ENCODE assay signal across 19 cellular contexts in the genomic region with DNA sequence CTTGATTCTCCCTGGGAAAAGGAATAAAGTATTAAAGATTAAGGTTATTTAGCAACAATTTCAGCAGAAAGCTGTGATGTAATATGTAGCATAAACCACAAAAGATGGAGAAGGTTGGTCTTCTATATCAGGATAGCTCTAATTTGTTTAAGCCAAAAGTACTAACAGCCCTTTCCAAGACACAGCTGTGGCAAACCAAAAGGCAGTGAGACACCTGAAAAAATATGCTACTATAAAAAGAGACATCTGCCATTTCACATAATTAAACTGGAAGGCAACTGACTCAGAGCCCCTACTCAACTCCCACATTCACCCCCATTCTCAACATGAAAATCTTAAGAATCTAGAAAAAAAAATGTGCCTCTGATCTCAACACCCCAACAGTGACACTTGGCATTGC.
"Had no signal": no experiment of that assay in that cellular context is flagged by ENCODE, and none has a peak within 500 bp of the region (broad histone marks: within the 10 kb centered on the region; RNA-seq: fewer than 3 reads in every experiment).

No MANE protein-coding gene starts in this region.

- H3K27ac Mint-ChIP-seq: naive thymus-derived CD8-positive, alpha-beta T cell; stimulated activated effector memory CD8-positive, alpha-beta T cell treated with anti-CD3 and anti-CD28 coated beads, Interleukin-12 subunit alpha, Interleukin-12 subunit beta, amount 100 ng/mL, for 72 hours; type B pancreatic cell had no signal

- H3K9me3 Mint-ChIP-seq: type B pancreatic cell had no signal

- H3K27ac ChIP-seq: dorsolateral prefrontal cortex, lower lobe of right lung, neutrophil, pancreas, right lobe of liver, stomach, thyroid gland had no signal

- H3K36me3 Mint-ChIP-seq: naive thymus-derived CD8-positive, alpha-beta T cell; stimulated activated effector memory CD8-positive, alpha-beta T cell treated with anti-CD3 and anti-CD28 coated beads, Interleukin-12 subunit alpha, Interleukin-12 subunit beta, amount 100 ng/mL, for 72 hours had no signal

- H3K4me1 Mint-ChIP-seq: naive thymus-derived CD8-positive, alpha-beta T cell; stimulated activated effector memory CD8-positive, alpha-beta T cell treated with anti-CD3 and anti-CD28 coated beads, Interleukin-12 subunit alpha, Interleukin-12 subunit beta, amount 100 ng/mL, for 72 hours had no signal

- DNase-seq: dorsolateral prefrontal cortex; effector CD4-positive, alpha-beta T cell; left ventricle myocardium superior; lower lobe of right lung; midbrain; naive thymus-derived CD8-positive, alpha-beta T cell; pancreas; right lobe of liver; stimulated activated CD4-positive, alpha-beta T cell treated with anti-CD3 and anti-CD28 coated beads, Interleukin-2, amount 100 ng/mL, for 24 hours; stimulated activated CD4-positive, alpha-beta T cell treated with anti-CD3 and anti-CD28 coated beads, Interleukin-4, amount 100 ng/mL, for 24 hours; stimulated activated naive CD4-positive, alpha-beta T cell treated with Interleukin-2 at 50 U/mL for 16 hours; stomach; thyroid gland had no signal

- ATAC-seq: left ventricle myocardium superior; lower lobe of right lung; naive thymus-derived CD8-positive, alpha-beta T cell; pancreas; right lobe of liver; stimulated activated effector memory CD8-positive, alpha-beta T cell treated with anti-CD3 and anti-CD28 coated beads, Interleukin-12 subunit alpha, Interleukin-12 subunit beta, amount 100 ng/mL, for 72 hours had no signal

- H3K9me3 ChIP-seq: lower lobe of right lung, neutrophil, pancreas, right lobe of liver, stomach, thyroid gland had no signal

- H3K4me3 ChIP-seq: dorsolateral prefrontal cortex, lower lobe of right lung, pancreas, right lobe of liver, stomach, thyroid gland had no signal

- H3K4me3 Mint-ChIP-seq: naive thymus-derived CD8-positive, alpha-beta T cell; stimulated activated effector memory CD8-positive, alpha-beta T cell treated with anti-CD3 and anti-CD28 coated beads, Interleukin-12 subunit alpha, Interleukin-12 subunit beta, amount 100 ng/mL, for 72 hours; type B pancreatic cell had no signal

- H3K4me1 ChIP-seq: lower lobe of right lung, pancreas, right lobe of liver, stomach, thyroid gland had no signal

- H3K27me3 ChIP-seq: neutrophil, pancreas, right lobe of liver, stomach, thyroid gland had no signal

- FAIRE-seq: colon, frontal cortex, keratinocyte, pancreas had no signal

- H3K27me3 Mint-ChIP-seq: type B pancreatic cell had no signal

- H3K36me3 ChIP-seq: lower lobe of right lung, neutrophil, pancreas, right lobe of liver, stomach, thyroid gland had no signal
